Comparison of ENCODE assay signal across 10 cellular contexts in genomic region chr14:71119075-71119474, GRCh38.
DNase-seq lines count a peak whose midpoint lies in the region; ATAC-seq and TF ChIP-seq lines count a peak whose summit lies in the region.
"Had no signal": no experiment of that assay in that cellular context is flagged by ENCODE, and none has a peak within 500 bp of the region (broad histone marks: within the 10 kb centered on the region; RNA-seq: fewer than 3 reads in every experiment).

No MANE protein-coding gene starts in this region.

- peak overlapping the region; percentile 21 for H2BK12ac ChIP-seq in trophoblast cell (ENCODE audit: low read length)

- H3K9ac ChIP-seq in duodenal mucosa (ENCODE audit: low read depth in 1 of 2, low read length in 2 of 2) (no peak overlapping the region), trophoblast cell (ENCODE audit: low read length) (no peak overlapping the region)

- H2BK5ac ChIP-seq in trophoblast cell (ENCODE audit: low read depth, low read length, poor library complexity), result peak overlapping the region; percentile 72

- H3K27me3 ChIP-seq in duodenal mucosa (ENCODE audit: control insufficient read depth in 1 of 2, insufficient read depth in 2 of 2, low read length in 2 of 2), result no peaks in the 10 kb centered on the region
- H3K27me3 ChIP-seq in trophoblast cell (ENCODE audit: insufficient read depth, low read length), result no peaks in the 10 kb centered on the region

- CTCF ChIA-PET in activated CD4-positive, alpha-beta T cell treated with anti-CD3 and anti-CD28 coated beads for 36 hours (lab: Charles Lee), result interaction anchor here (0.8 to 1.9 kb wide), 7 partner anchors 8 to 360 kb away, joined by 3 to 8 read pairs (median 4); no protein-coding TSS in a partner anchor
- CTCF ChIA-PET in OCI-LY7 (lab: Charles Lee; ENCODE audit: unreplicated experiment), result no interaction called here

- peak overlapping the region; percentile 39 for H4K91ac ChIP-seq in trophoblast cell (ENCODE audit: low read depth, low read length)

- H3K79me2 ChIP-seq in OCI-LY7 (ENCODE audit: insufficient read depth, low read depth, low read length) (no peaks in the 10 kb centered on the region), trophoblast cell (ENCODE audit: control insufficient read depth, insufficient read depth, low read length, poor library complexity) (no peaks in the 10 kb centered on the region)

- BruUV-seq in OCI-LY7 (replicated peaks; lab: Mats Ljungman, UMichigan), result no TSS peak

- H4K12ac ChIP-seq in trophoblast cell (ENCODE audit: low read depth, low read length), result no peak overlapping the region

- H3K9me3 ChIP-seq in OCI-LY7 (ENCODE audit: low read length), result peaks cover 14% of the 10 kb centered on the region; the same call in 1 of the 2 replicates
- no peaks in the 10 kb centered on the region for H3K9me3 ChIP-seq in duodenal mucosa (ENCODE audit: control insufficient read depth in 1 of 2, low read length in 2 of 2)
- H3K9me3 ChIP-seq in trophoblast cell (ENCODE audit: insufficient read depth, low read depth, low read length), result peaks cover 11% of the 10 kb centered on the region
- H3K9me3 ChIP-seq: A549 had no signal

- no peak overlapping the region for H3K4me2 ChIP-seq in OCI-LY7 (ENCODE audit: low read length)
- H3K4me2 ChIP-seq in trophoblast cell (ENCODE audit: low read length), result no peak overlapping the region
- H3K4me2 ChIP-seq: A549 had no signal

- peak overlapping the region; percentile 23 for H2AK5ac ChIP-seq in trophoblast cell (ENCODE audit: low read length)

- H3K4me3 Mint-ChIP-seq in activated CD4-positive, alpha-beta T cell treated with anti-CD3 and anti-CD28 coated beads for 36 hours, result no peak overlapping the region

- peak overlapping the region; percentile 26 for H3K27ac Mint-ChIP-seq in activated CD4-positive, alpha-beta T cell treated with anti-CD3 and anti-CD28 coated beads for 36 hours

- no peaks in the 10 kb centered on the region for H3K9me3 Mint-ChIP-seq in activated CD4-positive, alpha-beta T cell treated with anti-CD3 and anti-CD28 coated beads for 36 hours (ENCODE audit: low read depth)

- intact Hi-C loops in activated CD4-positive, alpha-beta T cell treated with anti-CD3 and anti-CD28 coated beads for 36 hours (cut with DNase I, micrococcal nuclease), result no loop called here
- intact Hi-C loops in OCI-LY7 (cut with micrococcal nuclease; ENCODE audit: unreplicated experiment), result loop anchor here (5.0 to 10.0 kb wide), 3 partner anchors 203 to 462 kb away; partner anchors contain the start of gene SIPA1L1

- H3K9me2 ChIP-seq in OCI-LY7 (ENCODE audit: insufficient read depth, low read length), result no peaks in the 10 kb centered on the region

- no peaks in the 10 kb centered on the region for H4K20me1 ChIP-seq in OCI-LY7 (ENCODE audit: insufficient read depth, low read length)

- DNase-seq in activated CD4-positive, alpha-beta T cell treated with anti-CD3 and anti-CD28 coated beads for 36 hours, result peak; percentile 25
- DNase-seq in activated CD4-positive, alpha-beta T cell treated with anti-CD3 and anti-CD28 coated beads, Interleukin-2, amount 50 U/mL, for 1 hour, result no peak
- DNase-seq in OCI-LY7 (ENCODE audit: low spot score), result no peak
- peak; percentile 16 to 47 for DNase-seq in trophoblast cell
- no peak for DNase-seq in midbrain (lab: John Stamatoyannopoulos, UW)
- DNase-seq: kidney had no signal

- H3K4me3 ChIP-seq in OCI-LY7 (ENCODE audit: low read depth, low read length, poor library complexity, severe bottlenecking) (no peak overlapping the region), duodenal mucosa (ENCODE audit: low read depth in 1 of 2, low read length in 2 of 2) (no peak overlapping the region), trophoblast cell (ENCODE audit: low read depth, low read length) (no peak overlapping the region)
- H3K4me3 ChIP-seq: A549 had no signal

- no peaks in the 10 kb centered on the region for H3K27me3 Mint-ChIP-seq in activated CD4-positive, alpha-beta T cell treated with anti-CD3 and anti-CD28 coated beads for 36 hours

- peaks cover 5% of the 10 kb centered on the region for H3K79me1 ChIP-seq in trophoblast cell (ENCODE audit: low read length)

- H3K36me3 ChIP-seq in OCI-LY7 (ENCODE audit: insufficient read depth, low read length), result peaks cover 34% of the 10 kb centered on the region
- H3K36me3 ChIP-seq in duodenal mucosa (ENCODE audit: control insufficient read depth in 1 of 2, insufficient read depth in 2 of 2, low read length in 2 of 2), result no peaks in the 10 kb centered on the region
- H3K36me3 ChIP-seq in trophoblast cell (ENCODE audit: control insufficient read depth in 1 of 2, insufficient read depth in 2 of 2, low read length in 2 of 2), result peaks cover 3% of the 10 kb centered on the region in 2 experiments

- WGBS in trophoblast cell (ENCODE audit: extremely low coverage, insufficient coverage, insufficient read length), result no CpG with 5 or more reads among the region's 1 CpG

- peak overlapping the region; percentile 25 for H3K14ac ChIP-seq in trophoblast cell (ENCODE audit: low read length)

- H2BK120ac ChIP-seq in trophoblast cell (ENCODE audit: insufficient read depth, low read length, poor library complexity), result peak overlapping the region; percentile 30

- H4K8ac ChIP-seq in trophoblast cell (ENCODE audit: low read depth, low read length), result peak overlapping the region; percentile 35

- H3K4ac ChIP-seq in trophoblast cell (ENCODE audit: low read depth, low read length), result no peak overlapping the region

- peaks cover 61% of the 10 kb centered on the region for H3K4me1 ChIP-seq in OCI-LY7 (ENCODE audit: insufficient read depth, low read length, poor library complexity, severe bottlenecking)
- peaks cover 60% of the 10 kb centered on the region in 2 donors for H3K4me1 ChIP-seq in duodenal mucosa (ENCODE audit: control insufficient read depth in 1 of 2, insufficient read depth in 2 of 2, low read length in 2 of 2)
- H3K4me1 ChIP-seq in trophoblast cell (ENCODE audit: control insufficient read depth in 1 of 2, insufficient read depth in 2 of 2, low read length in 2 of 2), result peaks cover 3 to 9% of the 10 kb centered on the region in 2 experiments

- TF ChIP-seq CTCF in OCI-LY7 (conservative IDR thresholded peaks at IDR 0.05; ENCODE audit: low read length), result no peak

- peaks cover 21% of the 10 kb centered on the region for H3K4me1 Mint-ChIP-seq in activated CD4-positive, alpha-beta T cell treated with anti-CD3 and anti-CD28 coated beads for 36 hours

- H3K18ac ChIP-seq in trophoblast cell (ENCODE audit: low read length), result no peak overlapping the region

- H3K23ac ChIP-seq in trophoblast cell (ENCODE audit: low read length), result no peak overlapping the region

- peak; percentile 91 for ATAC-seq in activated CD4-positive, alpha-beta T cell treated with anti-CD3 and anti-CD28 coated beads for 36 hours
- ATAC-seq in GM19463 (IDR thresholded peaks at IDR 0.05; ENCODE audit: unreplicated experiment) (no peak), HG03095 (IDR thresholded peaks at IDR 0.05; ENCODE audit: unreplicated experiment) (no peak)

- H2AFZ ChIP-seq in OCI-LY7 (ENCODE audit: low read length), result no peak overlapping the region; the same call in 1 of the 2 replicates
- no peak overlapping the region for H2AFZ ChIP-seq in trophoblast cell (ENCODE audit: insufficient read depth, low read length, poor library complexity)

- H3K27ac ChIP-seq in OCI-LY7 (ENCODE audit: low read depth, low read length, poor library complexity, severe bottlenecking) (peak overlapping the region; percentile 99), duodenal mucosa (ENCODE audit: low read depth, low read length) (peak overlapping the region; percentile 49), trophoblast cell (ENCODE audit: low read depth, low read length) (peak overlapping the region; percentile 92)
- H3K27ac ChIP-seq: A549 had no signal

- POLR2A ChIA-PET in activated CD4-positive, alpha-beta T cell treated with anti-CD3 and anti-CD28 coated beads for 36 hours (lab: Charles Lee), result interaction anchor here (0.6 to 1.5 kb wide), 2 partner anchors 23 to 189 kb away, joined by 3 read pairs; no protein-coding TSS in a partner anchor
- POLR2A ChIA-PET in OCI-LY7 (lab: Charles Lee), result interaction anchor here (0.6 to 1.1 kb wide), 3 partner anchors 10 to 353 kb away, joined by 3 to 4 read pairs (median 3); no protein-coding TSS in a partner anchor

- H3K36me3 Mint-ChIP-seq in activated CD4-positive, alpha-beta T cell treated with anti-CD3 and anti-CD28 coated beads for 36 hours (ENCODE audit: low read depth), result peaks cover 3% of the 10 kb centered on the region

Comparison
In these comparisons a context has a peak if more than half of its experiments do, and no peak if none do; other contexts are left out.
1. DNase-seq: peak in activated CD4-positive, alpha-beta T cell treated with anti-CD3 and anti-CD28 coated beads for 36 hours (single experiment) and trophoblast cell (2 of 2); none in activated CD4-positive, alpha-beta T cell treated with anti-CD3 and anti-CD28 coated beads, Interleukin-2, amount 50 U/mL, for 1 hour (single experiment), OCI-LY7 (single experiment) and midbrain (single experiment).
2. H3K27ac ChIP-seq: peak in every context shown above with its lines; median percentile 99 in OCI-LY7; 92 in trophoblast cell; 49 in duodenal mucosa.